In the genomic region with DNA sequence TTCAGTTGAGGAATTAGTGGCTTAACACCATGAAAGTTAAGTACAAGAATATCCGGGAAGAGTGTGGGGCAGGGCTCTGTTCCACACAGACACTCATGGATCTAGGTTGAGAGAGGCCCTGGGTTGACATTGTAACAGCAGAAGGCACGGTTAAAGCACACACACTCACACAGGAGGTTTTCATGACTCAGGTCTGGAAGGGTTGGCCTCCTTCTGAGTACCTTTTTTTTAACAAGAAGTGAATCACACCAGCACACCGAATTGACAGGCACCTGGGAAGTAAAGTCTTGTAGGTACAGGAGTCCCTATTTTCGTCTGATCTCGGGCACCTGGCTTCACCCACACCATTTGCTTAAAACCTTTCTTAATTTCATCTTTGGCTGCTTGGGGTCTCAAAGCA, we compare ENCODE assay signal across 18 cellular contexts.
DNase-seq lines count a peak whose midpoint lies in the region; TF ChIP-seq lines count a peak whose summit lies in the region.
"Had no signal": no experiment of that assay in that cellular context is flagged by ENCODE, and none has a peak within 500 bp of the region (broad histone marks: within the 10 kb centered on the region; RNA-seq: fewer than 3 reads in every experiment).

No MANE protein-coding gene starts in this region.

- no peak overlapping the region for H3K4me2 ChIP-seq in mammary epithelial cell (ENCODE audit: insufficient read depth, low read depth, low read length)

- 65% methylated on average over 5 of the region's 5 CpGs for WGBS in mammary epithelial cell (ENCODE audit: low coverage, missing lambda C conversion rate)

- H3K27ac ChIP-seq in mammary epithelial cell (ENCODE audit: insufficient read depth, low read depth, low read length) (no peak overlapping the region), epithelial cell of prostate (no peak overlapping the region), tibial artery (no peak overlapping the region)

- H4K20me1 ChIP-seq in mammary epithelial cell (ENCODE audit: insufficient read depth, low read length) = no peaks in the 10 kb centered on the region

- TF ChIP-seq CTCF in mammary epithelial cell (conservative IDR thresholded peaks at IDR 0.05 in 1 of 2, IDR thresholded peaks at IDR 0.05 in 1 of 2; ENCODE audit: extremely low read depth in 1 of 2, insufficient read depth in 1 of 2, low read depth in 1 of 2, low read length in 2 of 2) (no peak), tibial artery (IDR thresholded peaks at IDR 0.05) (no peak)

- dilution Hi-C loops in mammary epithelial cell (cut with HindIII; ENCODE audit: low sequenced_read_pairs) = no loop called here

- peak; percentile 53 for DNase-seq in Daoy (ENCODE audit: low read depth)
- DNase-seq in HT1080 (ENCODE audit: low read depth) = peak; percentile 32
- DNase-seq in mammary epithelial cell = peak; percentile 73
- DNase-seq in epithelial cell of prostate (ENCODE audit: low read depth, low spot score) = peak; percentile 6
- no peak for DNase-seq in tibial artery
- no peak for DNase-seq in foreskin melanocyte
- DNase-seq in iPS-NIHi11 (ENCODE audit: low spot score) = no peak
- no peak for DNase-seq in NCI-H510A (lab: John Stamatoyannopoulos, UW)
- DNase-seq: BE2C; C1 segment of cervical spinal cord; CD4-positive, CD25-positive, alpha-beta regulatory T cell; CD8-positive, alpha-beta memory T cell; COR-L47; DMS 273 treated with DMSO at 0.1 percent for 48 hours; DMS53; DND-41; GOT3; H9 had no signal

- in situ Hi-C loops in mammary epithelial cell (cut with MboI; ENCODE audit: low sequenced_read_pairs in 2 of 2) = no loop called here

- H3K79me2 ChIP-seq in mammary epithelial cell (ENCODE audit: insufficient read depth, low read length) = no peaks in the 10 kb centered on the region

- no peak overlapping the region for H3K9ac ChIP-seq in mammary epithelial cell (ENCODE audit: insufficient read depth, low read length)

- H3K4me3 ChIP-seq in mammary epithelial cell (replicated peaks in 1 of 3; ENCODE audit: insufficient read depth in 1 of 3, low read depth in 2 of 3, low read length in 3 of 3) = no peak overlapping the region
- H3K4me3 ChIP-seq in tibial artery = no peak overlapping the region

- H3K36me3 ChIP-seq in mammary epithelial cell (ENCODE audit: insufficient read depth, low read length) (no peaks in the 10 kb centered on the region), tibial artery (no peaks in the 10 kb centered on the region)
- H3K36me3 ChIP-seq: BE2C had no signal

- CTCF ChIA-PET in mammary epithelial cell (lab: Charles Lee; ENCODE audit: low non-redundant PET) = no interaction called here

- H3K27me3 ChIP-seq in mammary epithelial cell (ENCODE audit: insufficient read depth, low read length) = no peaks in the 10 kb centered on the region
- no peaks in the 10 kb centered on the region for H3K27me3 ChIP-seq in tibial artery
- H3K27me3 ChIP-seq: BE2C had no signal

- H2AFZ ChIP-seq in mammary epithelial cell (ENCODE audit: low read depth, low read length) = no peak overlapping the region

- H3K9me3 ChIP-seq in mammary epithelial cell (replicated peaks; ENCODE audit: insufficient read depth, low read length) (no peaks in the 10 kb centered on the region), tibial artery (no peaks in the 10 kb centered on the region)
- H3K9me3 ChIP-seq: BE2C had no signal

- intact Hi-C loops in mammary epithelial cell (cut with micrococcal nuclease) = no loop called here
- intact Hi-C loops in tibial artery (cut with DNase I; ENCODE audit: low total_unique reads) = no loop called here

- H3K4me1 ChIP-seq in mammary epithelial cell (ENCODE audit: insufficient read depth, low read length) = no peaks in the 10 kb centered on the region
- H3K4me1 ChIP-seq in tibial artery = no peaks in the 10 kb centered on the region
- H3K4me1 ChIP-seq: BE2C had no signal

- BruUV-seq in mammary epithelial cell (replicated peaks; lab: Mats Ljungman, UMichigan) = no TSS peak

Comparison
In these comparisons a context has a peak if more than half of its experiments do, and no peak if none do; other contexts are left out.
1. DNase-seq: peak in Daoy (single experiment), HT1080 (single experiment), mammary epithelial cell (single experiment) and epithelial cell of prostate (single experiment); none in tibial artery (0 of 2), foreskin melanocyte (single experiment), iPS-NIHi11 (single experiment) and NCI-H510A (single experiment).